In genomic region chr21:36079010-36079649, GRCh38 we compare ENCODE assay signal across 9 cellular contexts. TPM values are rescaled to one million over a fixed set of nuclear protein-coding genes. Genes with fewer than 3 reads are reported as not detected.
DNase-seq lines count a peak whose midpoint lies in the region; ATAC-seq and TF ChIP-seq lines count a peak whose summit lies in the region.
"Had no signal": no experiment of that assay in that cellular context is flagged by ENCODE, and none has a peak within 500 bp of the region (broad histone marks: within the 10 kb centered on the region; RNA-seq: fewer than 3 reads in every experiment).

No MANE protein-coding gene starts in this region.

- ATAC-seq in GM21447 (IDR thresholded peaks at IDR 0.05; ENCODE audit: unreplicated experiment) = peak; percentile 66
- ATAC-seq in activated B cell treated with CpG ODN at 0.5 μM for 24 hours (ENCODE audit: low read depth) = peak; percentile 81

- no peaks in the 10 kb centered on the region for H3K27me3 ChIP-seq in esophagus (ENCODE audit: control insufficient read depth in 1 of 2, insufficient read depth in 2 of 2, low read length in 2 of 2)

- WGBS in esophagus, 2 donors = 72 to 75% methylated on average over 14 of the region's 14 CpGs

- H3K27ac Mint-ChIP-seq in activated B cell treated with CpG ODN at 0.5 μM for 24 hours = peak overlapping the region; percentile 82
- no peak overlapping the region for H3K27ac Mint-ChIP-seq in progenitor cell of endocrine pancreas

- no peaks in the 10 kb centered on the region for H3K9me3 ChIP-seq in esophagus (ENCODE audit: control insufficient read depth in 2 of 2, insufficient read depth in 1 of 2, low read depth in 1 of 2, low read length in 1 of 2)

- POLR2A ChIA-PET in activated B cell treated with CpG ODN at 0.5 μM for 24 hours (lab: Charles Lee) = interaction anchor here (0.7 to 5.0 kb wide), 3 partner anchors 9 to 38 kb away, joined by 3 to 19 read pairs (median 18); partner anchors contain the start of genes CBR1 and SETD4

- CTCF ChIA-PET in activated B cell treated with CpG ODN at 0.5 μM for 24 hours (lab: Charles Lee) = interaction anchor here (0.8 kb wide), 1 partner anchor 26 kb away, joined by 3 read pairs; no protein-coding TSS in a partner anchor

- TF ChIP-seq CTCF in activated B cell treated with CpG ODN at 0.5 μM for 24 hours (IDR thresholded peaks at IDR 0.05) (no peak), progenitor cell of endocrine pancreas (IDR thresholded peaks at IDR 0.05; ENCODE audit: unreplicated experiment) (no peak)

- no peaks in the 10 kb centered on the region for H3K27me3 Mint-ChIP-seq in activated B cell treated with CpG ODN at 0.5 μM for 24 hours
- H3K27me3 Mint-ChIP-seq in progenitor cell of endocrine pancreas = no peaks in the 10 kb centered on the region

- H3K4me1 Mint-ChIP-seq in activated B cell treated with CpG ODN at 0.5 μM for 24 hours (peaks cover 34% of the 10 kb centered on the region), progenitor cell of endocrine pancreas (ENCODE audit: low read depth) (peaks cover 6% of the 10 kb centered on the region)

- H3K9me3 Mint-ChIP-seq in activated B cell treated with CpG ODN at 0.5 μM for 24 hours (no peaks in the 10 kb centered on the region), progenitor cell of endocrine pancreas (ENCODE audit: low read depth) (no peaks in the 10 kb centered on the region)

- DNase-seq in activated B cell treated with CpG ODN at 0.5 μM for 24 hours (no peak), D341Med (ENCODE audit: low spot score) (no peak), progenitor cell of endocrine pancreas (ENCODE audit: low spot score, unreplicated experiment) (no peak), NCI-H510A (lab: John Stamatoyannopoulos, UW) (no peak), NCI-H1930 (lab: John Stamatoyannopoulos, UW) (no peak)
- peak; percentile 30 for DNase-seq in stimulated activated CD4-positive, alpha-beta T cell treated with anti-CD3 and anti-CD28 coated beads, Interleukin-2, amount 100 ng/mL, for 48 hours
- DNase-seq: Kasumi-1 had no signal

- intact Hi-C loops in activated B cell treated with CpG ODN at 0.5 μM for 24 hours (cut with micrococcal nuclease) = no loop called here

- H3K4me3 Mint-ChIP-seq in activated B cell treated with CpG ODN at 0.5 μM for 24 hours = peak overlapping the region; percentile 66
- H3K4me3 Mint-ChIP-seq in progenitor cell of endocrine pancreas (ENCODE audit: low read depth) = no peak overlapping the region

- H3K4me3 ChIP-seq in esophagus (ENCODE audit: low read depth in 1 of 2, low read length in 2 of 2) = no peak overlapping the region

- H3K27ac ChIP-seq in esophagus (ENCODE audit: low read depth in 2 of 2, low read length in 1 of 2) = peak overlapping the region; percentile 67 to 78

- H3K36me3 ChIP-seq in esophagus (ENCODE audit: control insufficient read depth in 2 of 2, insufficient read depth in 2 of 2, low read length in 1 of 2) = no peaks in the 10 kb centered on the region

- H3K4me1 ChIP-seq in esophagus (ENCODE audit: control insufficient read depth in 2 of 2, insufficient read depth in 2 of 2, low read length in 1 of 2) = peaks cover 0 to 7% of the 10 kb centered on the region in 2 donors

- no peaks in the 10 kb centered on the region for H3K36me3 Mint-ChIP-seq in activated B cell treated with CpG ODN at 0.5 μM for 24 hours (ENCODE audit: low read depth)
- H3K36me3 Mint-ChIP-seq in progenitor cell of endocrine pancreas (ENCODE audit: insufficient read depth) = no peaks in the 10 kb centered on the region

RNA-seq across cellular contexts. Expression of gene CBR1, which starts 9.3 kb away (rescaled TPM):
- total RNA-seq in activated B cell treated with CpG ODN at 0.5 μM for 24 hours = 17.5 and 20.3 TPM in 2 replicates
- 100 to 1,000 TPM; 102 to 207 TPM for polyA plus RNA-seq in esophagus
- total RNA-seq in progenitor cell of endocrine pancreas = 13.2 and 13.5 TPM in 2 replicates

RNA-seq across cellular contexts. Expression of gene SETD4, which starts 18.8 kb away (rescaled TPM):
- total RNA-seq in activated B cell treated with CpG ODN at 0.5 μM for 24 hours (31.6 and 40.4 TPM in 2 replicates), progenitor cell of endocrine pancreas (45.8 and 45.9 TPM in 2 replicates)
- 10 to 100 TPM in 1 of 2 donors, 1 to 10 TPM in 1; 9.1 to 13.7 TPM for polyA plus RNA-seq in esophagus

RNA-seq across cellular contexts. Expression of gene CBR3, which starts 55.7 kb away (rescaled TPM):
- total RNA-seq in activated B cell treated with CpG ODN at 0.5 μM for 24 hours = 4.7 and 5.4 TPM in 2 replicates
- 10 to 100 TPM; 55.8 to 77.1 TPM for polyA plus RNA-seq in esophagus
- not detected in 2 replicates for total RNA-seq in progenitor cell of endocrine pancreas

Comparison
In these comparisons a context has a peak if more than half of its experiments do, and no peak if none do; other contexts are left out.
1. DNase-seq: peak in stimulated activated CD4-positive, alpha-beta T cell treated with anti-CD3 and anti-CD28 coated beads, Interleukin-2, amount 100 ng/mL, for 48 hours (2 of 2); none in activated B cell treated with CpG ODN at 0.5 μM for 24 hours (single experiment), D341Med (single experiment), progenitor cell of endocrine pancreas (single experiment), NCI-H510A (single experiment) and NCI-H1930 (0 of 2).